16 cellular contexts compared by ENCODE assay signal in the genomic region with DNA sequence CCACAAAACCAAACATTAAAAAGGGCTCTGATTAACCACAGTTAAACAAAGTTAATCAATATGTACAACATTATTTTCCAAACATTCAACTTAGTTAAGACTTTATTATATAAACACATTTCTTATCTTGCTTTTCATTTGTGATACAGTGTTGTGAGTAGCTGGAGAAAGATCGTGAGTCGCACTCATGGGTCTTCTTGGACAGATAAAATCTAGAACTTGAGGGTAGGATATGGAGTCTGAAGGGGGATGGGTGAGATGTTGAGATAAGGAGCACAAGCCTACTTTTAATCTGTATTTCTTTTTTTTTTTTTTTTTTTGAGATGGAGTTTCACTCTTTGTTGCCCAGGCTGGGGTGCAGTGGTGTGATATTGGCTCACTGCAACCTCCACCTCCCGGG.
"Had no signal": no experiment of that assay in that cellular context is flagged by ENCODE, and none has a peak within 500 bp of the region (broad histone marks: within the 10 kb centered on the region; RNA-seq: fewer than 3 reads in every experiment).

No MANE protein-coding gene starts in this region.

- H3K27ac ChIP-seq: esophagus squamous epithelium, prostate gland, thyroid gland had no signal

- H3K27me3 ChIP-seq: esophagus squamous epithelium, thyroid gland had no signal

- H3K9me3 Mint-ChIP-seq: activated CD4-positive, alpha-beta T cell treated with anti-CD3 and anti-CD28 coated beads, Interleukin-2, amount 10 ng/mL, durations not matched to agents 24 days and 14 days; activated naive CD4-positive, alpha-beta T cell treated with anti-CD3 and anti-CD28 coated beads, Interleukin-2, amount 10 ng/mL, durations not matched to agents 7 days and 5 days; T-helper 1 cell treated with Interleukin-12 subunit alpha and Interleukin-12 subunit beta and Interleukin-4 antibody, amounts not matched to agents 30 μg/mL and 1 μg/mL, for 36 hours had no signal

- H3K36me3 Mint-ChIP-seq: activated naive CD4-positive, alpha-beta T cell treated with anti-CD3 and anti-CD28 coated beads, Interleukin-2, amount 10 ng/mL, durations not matched to agents 7 days and 5 days had no signal

- ATAC-seq: activated CD8-positive, alpha-beta T cell treated with anti-CD3 and anti-CD28 coated beads, Interleukin-2, amount 10 ng/mL, durations not matched to agents 7 days and 5 days; right cardiac atrium had no signal

- H3K4me1 ChIP-seq: prostate gland had no signal

- H3K36me3 ChIP-seq: esophagus squamous epithelium, prostate gland, thyroid gland had no signal

- H3K4me3 Mint-ChIP-seq: activated CD4-positive, alpha-beta T cell treated with anti-CD3 and anti-CD28 coated beads, Interleukin-2, amount 10 ng/mL, durations not matched to agents 24 days and 14 days; activated CD8-positive, alpha-beta T cell treated with anti-CD3 and anti-CD28 coated beads, Interleukin-2, amount 10 ng/mL, durations not matched to agents 7 days and 5 days; activated naive CD4-positive, alpha-beta T cell treated with anti-CD3 and anti-CD28 coated beads, Interleukin-2, amount 10 ng/mL, durations not matched to agents 7 days and 5 days; T-helper 1 cell treated with Interleukin-12 subunit alpha and Interleukin-12 subunit beta and Interleukin-4 antibody, amounts not matched to agents 30 μg/mL and 1 μg/mL, for 36 hours had no signal

- H3K4me3 ChIP-seq: esophagus squamous epithelium, prostate gland, thyroid gland had no signal

- DNase-seq: activated CD4-positive, alpha-beta T cell treated with anti-CD3 and anti-CD28 coated beads, Interleukin-2, amount 10 ng/mL, durations not matched to agents 24 days and 14 days; activated CD8-positive, alpha-beta memory T cell treated with anti-CD3 and anti-CD28 coated beads, Interleukin-2, amount 50 U/mL, for 4 hours; activated CD8-positive, alpha-beta T cell treated with anti-CD3 and anti-CD28 coated beads, Interleukin-2, amount 10 ng/mL, durations not matched to agents 7 days and 5 days; activated effector memory CD4-positive, alpha-beta T cell treated with Interleukin-2 at 50 U/mL for 16 hours; activated naive CD4-positive, alpha-beta T cell treated with anti-CD3 and anti-CD28 coated beads, Interleukin-2, amount 10 ng/mL, durations not matched to agents 7 days and 5 days; activated T-cell treated with anti-CD3 and anti-CD28 coated beads, Interleukin-2, amount 50 U/mL, for 48 hours; aorta; effector CD8-positive, alpha-beta T cell; esophagus squamous epithelium; glutamatergic neuron; right cardiac atrium; stimulated activated CD4-positive, alpha-beta T cell treated with anti-CD3 and anti-CD28 coated beads, Interleukin-2, amount 100 ng/mL, for 24 hours; stimulated activated naive CD4-positive, alpha-beta T cell treated with Interleukin-2 at 50 U/mL for 16 hours; thyroid gland had no signal

- H3K9me3 ChIP-seq: esophagus squamous epithelium, prostate gland, thyroid gland had no signal

- H3K27ac Mint-ChIP-seq: activated CD4-positive, alpha-beta T cell treated with anti-CD3 and anti-CD28 coated beads, Interleukin-2, amount 10 ng/mL, durations not matched to agents 24 days and 14 days; activated CD8-positive, alpha-beta T cell treated with anti-CD3 and anti-CD28 coated beads, Interleukin-2, amount 10 ng/mL, durations not matched to agents 7 days and 5 days; activated naive CD4-positive, alpha-beta T cell treated with anti-CD3 and anti-CD28 coated beads, Interleukin-2, amount 10 ng/mL, durations not matched to agents 7 days and 5 days; T-helper 1 cell treated with Interleukin-12 subunit alpha and Interleukin-12 subunit beta and Interleukin-4 antibody, amounts not matched to agents 30 μg/mL and 1 μg/mL, for 36 hours had no signal
